Comparison of ENCODE assay signal across 33 cellular contexts in the genomic region with DNA sequence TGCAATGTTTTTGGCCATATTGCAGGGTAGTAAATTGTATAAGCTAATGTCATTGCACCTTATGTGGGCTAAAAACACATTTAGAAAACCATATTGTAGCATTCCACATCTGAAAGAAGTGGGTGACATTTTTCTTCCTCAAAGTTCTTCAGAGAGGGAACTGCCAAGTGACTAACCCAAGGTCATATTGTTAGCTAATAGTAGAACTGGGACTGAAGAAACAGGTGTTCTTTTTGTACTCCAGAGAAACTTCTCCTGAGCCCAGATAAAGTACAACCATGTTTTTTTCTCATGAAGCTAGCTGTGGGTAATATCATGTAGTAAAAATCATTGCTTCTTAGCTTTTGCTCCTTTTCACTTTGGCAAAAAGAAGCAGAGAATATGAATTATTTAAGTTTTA.
"Had no signal": no experiment of that assay in that cellular context is flagged by ENCODE, and none has a peak within 500 bp of the region (broad histone marks: within the 10 kb centered on the region; RNA-seq: fewer than 3 reads in every experiment).

No MANE protein-coding gene starts in this region.

- H3K4me1 ChIP-seq: ascending aorta, body of pancreas, breast epithelium had no signal

- H3K27ac ChIP-seq: ascending aorta, body of pancreas, brain microvascular endothelial cell, breast epithelium, cardiac muscle cell had no signal

- FAIRE-seq: astrocyte, bronchial epithelial cell had no signal

- H3K36me3 ChIP-seq: ascending aorta, brain microvascular endothelial cell, breast epithelium, cardiac muscle cell had no signal

- DNase-seq: activated effector memory CD4-positive, alpha-beta T cell treated with anti-CD3 and anti-CD28 coated beads, Interleukin-2, amount 50 U/mL, for 16 hours; activated effector memory CD4-positive, alpha-beta T cell treated with Interleukin-2 at 50 U/mL for 16 hours; activated gamma-delta T cell; activated gamma-delta T cell treated with Interleukin-2 at 50 U/mL for 16 hours; activated naive CD4-positive, alpha-beta T cell; activated naive CD4-positive, alpha-beta T cell treated with anti-CD3 and anti-CD28 coated beads for 36 hours; activated naive CD4-positive, alpha-beta T cell treated with anti-CD3 and anti-CD28 coated beads, Interleukin-2, amount 10 ng/mL, durations not matched to agents 7 days and 5 days; activated naive CD4-positive, alpha-beta T cell treated with anti-CD3 and anti-CD28 coated beads, Interleukin-2, amount 50 U/mL, for 16 hours; activated naive CD4-positive, alpha-beta T cell treated with Interleukin-2 at 50 U/mL for 16 hours; activated naive CD8-positive, alpha-beta T cell treated with anti-CD3 and anti-CD28 coated beads for 36 hours; activated naive CD8-positive, alpha-beta T cell treated with anti-CD3 and anti-CD28 coated beads, Interleukin-2, amount 10 ng/mL, durations not matched to agents 7 days and 5 days; activated naive CD8-positive, alpha-beta T cell treated with anti-CD3 and anti-CD28 coated beads, Interleukin-2, amount 50 U/mL, for 24 hours; activated T-cell treated with anti-CD3 and anti-CD28 coated beads, Interleukin-2, amount 50 U/mL, for 1 hour; activated T-cell treated with anti-CD3 and anti-CD28 coated beads, Interleukin-2, amount 50 U/mL, for 24 hours; activated T-cell treated with anti-CD3 and anti-CD28 coated beads, Interleukin-2, amount 50 U/mL, for 4 hours; activated T-cell treated with anti-CD3 and anti-CD28 coated beads, Interleukin-2, amount 50 U/mL, for 48 hours; activated T-cell treated with anti-CD3 and anti-CD28 coated beads, Interleukin-2, amount 50 U/mL, for 72 hours; amniotic stem cell; amygdala; anterior cingulate cortex; aorta; body of pancreas; brain microvascular endothelial cell; caudate nucleus; central memory CD4-positive, alpha-beta T cell; cerebellar nuclear complex had no signal

- H3K27me3 ChIP-seq: ascending aorta, body of pancreas, brain microvascular endothelial cell, breast epithelium, cardiac muscle cell had no signal

- ATAC-seq: activated naive CD4-positive, alpha-beta T cell treated with anti-CD3 and anti-CD28 coated beads, Interleukin-2, amount 50 U/mL, for 72 hours; activated naive CD8-positive, alpha-beta T cell treated with anti-CD3 and anti-CD28 coated beads, Interleukin-2, amount 50 U/mL, for 24 hours; activated T-cell treated with anti-CD3 and anti-CD28 coated beads, Interleukin-2, amount 50 U/mL, for 4 hours; activated T-cell treated with anti-CD3 and anti-CD28 coated beads, Interleukin-2, amount 50 U/mL, for 72 hours; activated T-helper 17 cell treated with anti-CD3 and anti-CD28 coated beads, Interleukin-2, amount 50 U/mL, for 72 hours; body of pancreas had no signal

- H3K9me3 ChIP-seq: ascending aorta, body of pancreas, breast epithelium had no signal

- H3K4me3 ChIP-seq: ascending aorta, body of pancreas, breast epithelium, cardiac muscle cell had no signal
